In genomic region chr9:93207326-93207814, GRCh38 we compare ENCODE assay signal across 8 cellular contexts.
DNase-seq lines count a peak whose midpoint lies in the region; ATAC-seq lines count a peak whose summit lies in the region.

No MANE protein-coding gene starts in this region.

- peaks cover 4% of the 10 kb centered on the region for H3K27me3 ChIP-seq in adipocyte (replicated peaks; ENCODE audit: control insufficient read depth, insufficient read depth, low read length)

- no peaks in the 10 kb centered on the region for H3K9me3 ChIP-seq in adipocyte (ENCODE audit: control insufficient read depth, low read length)

- no peaks in the 10 kb centered on the region for H3K36me3 ChIP-seq in adipocyte (ENCODE audit: control insufficient read depth, insufficient read depth, low read length, severe bottlenecking)

- peak; percentile 51 for DNase-seq in NCI-H1105 (lab: John Stamatoyannopoulos, UW)
- peak; percentile 79 for DNase-seq in adipocyte (ENCODE audit: low read depth)
- DNase-seq in hypothalamus (lab: John Stamatoyannopoulos, UW) = peak in 29 of 51 donors; percentile 10 to 71 (median 46)
- DNase-seq in superior temporal gyrus (ENCODE audit: extremely low spot score) = peak; percentile 69
- DNase-seq in Kasumi-1 (lab: John Stamatoyannopoulos, UW) = no peak
- no peak for DNase-seq in T1000 (lab: John Stamatoyannopoulos, UW)

- no peak for ATAC-seq in HG03520 (IDR thresholded peaks at IDR 0.05; ENCODE audit: unreplicated experiment)
- ATAC-seq in GM21515 (IDR thresholded peaks at IDR 0.05; ENCODE audit: unreplicated experiment) = no peak

- H3K4me3 ChIP-seq in adipocyte (ENCODE audit: low read length) = peak overlapping the region; percentile 37

- H3K9ac ChIP-seq in adipocyte (ENCODE audit: low read length) = peak overlapping the region; percentile 37

- peaks cover 20% of the 10 kb centered on the region for H3K4me1 ChIP-seq in adipocyte (ENCODE audit: control insufficient read depth, insufficient read depth, low read length)

Comparison
In these comparisons a context has a peak if more than half of its experiments do, and no peak if none do; other contexts are left out.
1. DNase-seq: peak in NCI-H1105 (single experiment), adipocyte (single experiment), hypothalamus (29 of 51) and superior temporal gyrus (single experiment); none in Kasumi-1 (0 of 2) and T1000 (single experiment).